Comparison of ENCODE assay signal across 2 cellular contexts in genomic region chr4:159041058-159042034, GRCh38.
A peak's percentile ranks its signal among the peaks of the same experiment; 100 is the strongest.
TF ChIP-seq lines count a peak whose summit lies in the region.

No MANE protein-coding gene starts in this region.

TF ChIP-seq in HepG2, 621 proteins besides CTCF, POLR2A, EP300 and RAD21:
- TF ChIP-seq ZNF652 (CRISPR knock-in tag; IDR thresholded peaks at IDR 0.05; ENCODE audit: borderline replicate concordance, low read depth) (no peak), ATF7 (IDR thresholded peaks at IDR 0.05) (0 out of 2 replicates have a peak, but pooled peaks have one; percentile 8), ATF7 (CRISPR knock-in tag; IDR thresholded peaks at IDR 0.05) (no peak), CEBPB (IDR thresholded peaks at IDR 0.05; ENCODE audit: borderline replicate concordance, low read depth, low read length) (peak; percentile 46)

TF ChIP-seq in GM12878, 131 proteins besides CTCF, POLR2A, EP300 and RAD21:
- TF ChIP-seq MTA2 (IDR thresholded peaks at IDR 0.05; ENCODE audit: low read depth) (peak; percentile 56), MTA3 (IDR thresholded peaks at IDR 0.05; ENCODE audit: borderline replicate concordance, low read length) (no peak), IKZF2 (IDR thresholded peaks at IDR 0.05) (0 out of 4 replicates have a peak, but pooled peaks have one; percentile 9 to 39)
